ENCODE assay signal across 11 cellular contexts in the genomic region with DNA sequence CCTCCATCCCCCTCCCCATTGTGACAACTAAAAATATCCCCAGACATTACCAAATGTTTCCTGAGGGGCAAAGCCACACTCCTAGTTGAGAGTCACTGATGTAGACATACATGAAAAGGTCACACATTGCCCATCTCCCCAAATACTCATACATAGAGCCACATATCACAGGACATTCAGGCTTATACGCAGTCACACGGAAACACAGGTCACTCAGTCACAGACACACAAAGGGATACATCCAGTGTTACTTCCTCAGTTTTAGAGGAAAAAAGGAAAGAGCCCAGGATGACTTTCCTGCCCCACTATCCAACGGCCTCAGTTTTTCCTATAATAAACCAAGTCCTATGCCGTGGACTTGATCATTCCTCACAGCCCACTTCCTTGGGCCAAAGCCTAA. TPM values are rescaled to one million over a fixed set of nuclear protein-coding genes. Genes with fewer than 3 reads are reported as not detected.
DNase-seq lines count a peak whose midpoint lies in the region; ATAC-seq and TF ChIP-seq lines count a peak whose summit lies in the region.
"Had no signal": no experiment of that assay in that cellular context is flagged by ENCODE, and none has a peak within 500 bp of the region (broad histone marks: within the 10 kb centered on the region; RNA-seq: fewer than 3 reads in every experiment).

No MANE protein-coding gene starts in this region.

- H3K4me2 ChIP-seq in PC-9, result peak overlapping the region; percentile 98

- H3K9me3 ChIP-seq in ES-I3 (ENCODE audit: control insufficient read depth, insufficient read depth, low read length), result no peaks in the 10 kb centered on the region
- no peaks in the 10 kb centered on the region for H3K9me3 ChIP-seq in PC-9 (ENCODE audit: insufficient read depth, low read depth)
- no peaks in the 10 kb centered on the region for H3K9me3 ChIP-seq in esophagus (ENCODE audit: control insufficient read depth in 2 of 2, insufficient read depth in 1 of 2, low read depth in 1 of 2, low read length in 1 of 2)
- H3K9me3 ChIP-seq: heart left ventricle had no signal

- H3K4me3 Mint-ChIP-seq in progenitor cell of endocrine pancreas (ENCODE audit: low read depth), result peak overlapping the region; percentile 90

- H3K36me3 ChIP-seq in ES-I3 (ENCODE audit: insufficient read depth, low read length), result peaks cover 11% of the 10 kb centered on the region; the same call in 1 of the 2 replicates
- no peaks in the 10 kb centered on the region for H3K36me3 ChIP-seq in PC-9 (ENCODE audit: low read depth)
- H3K36me3 ChIP-seq in esophagus (ENCODE audit: control insufficient read depth in 2 of 2, insufficient read depth in 2 of 2, low read length in 1 of 2), result peaks cover 0 to 7% of the 10 kb centered on the region in 2 donors

- no peaks in the 10 kb centered on the region for H3K9me3 Mint-ChIP-seq in progenitor cell of endocrine pancreas (ENCODE audit: low read depth)

- peaks cover 7% of the 10 kb centered on the region for H3K36me3 Mint-ChIP-seq in progenitor cell of endocrine pancreas (ENCODE audit: insufficient read depth)

- H3K4me1 ChIP-seq in ES-I3 (ENCODE audit: insufficient read depth, low read length) (peaks cover 15% of the 10 kb centered on the region), PC-9 (replicated peaks; ENCODE audit: insufficient read depth) (peaks cover 45% of the 10 kb centered on the region), esophagus (ENCODE audit: control insufficient read depth in 2 of 2, insufficient read depth in 2 of 2, low read length in 1 of 2) (peaks cover 4 to 17% of the 10 kb centered on the region in 2 donors)

- peaks cover 62% of the 10 kb centered on the region for H3F3A ChIP-seq in PC-9 (ENCODE audit: insufficient read depth, low read depth)

- H3K27me3 Mint-ChIP-seq in progenitor cell of endocrine pancreas, result no peaks in the 10 kb centered on the region

- H3K4me3 ChIP-seq in PC-9 (peak overlapping the region; percentile 91; the same call in 1 of the 2 replicates), esophagus (ENCODE audit: low read depth in 1 of 2, low read length in 2 of 2) (no peak overlapping the region)

- no peaks in the 10 kb centered on the region for H3K9me2 ChIP-seq in PC-9 (ENCODE audit: insufficient read depth)

- H3K27ac Mint-ChIP-seq in progenitor cell of endocrine pancreas, result peak overlapping the region; percentile 77

- CTCF ChIA-PET in PC-9 (lab: Charles Lee), result no interaction called here

- H3K4me1 Mint-ChIP-seq in progenitor cell of endocrine pancreas (ENCODE audit: low read depth), result peaks cover 45% of the 10 kb centered on the region

- intact Hi-C loops in PC-9 (cut with micrococcal nuclease; ENCODE audit: unreplicated experiment), result loop anchor here (5.0 to 10.0 kb wide), 3 partner anchors 311 to 427 kb away; a partner anchor contains a TSS

- 73 to 76% methylated on average over 4 of the region's 4 CpGs for WGBS in esophagus, 2 donors

- ATAC-seq in GM21381 (IDR thresholded peaks at IDR 0.05; ENCODE audit: unreplicated experiment), result no peak
- ATAC-seq: heart left ventricle had no signal

- H3K79me2 ChIP-seq in PC-9 (ENCODE audit: low read depth), result peaks cover 60% of the 10 kb centered on the region

- no TSS peak for BruUV-seq in PC-9 (replicated peaks; lab: Mats Ljungman, UMichigan)

- DNase-seq in PC-9 (no peak), progenitor cell of endocrine pancreas (ENCODE audit: low spot score, unreplicated experiment) (no peak), amygdala (lab: John Stamatoyannopoulos, UW) (no peak), NCI-H1092 (lab: John Stamatoyannopoulos, UW) (no peak), Kasumi-1 (lab: John Stamatoyannopoulos, UW) (no peak)
- DNase-seq: heart left ventricle; NCI-H748 treated with DMSO at 0.1 percent for 48 hours; stimulated activated CD4-positive, alpha-beta T cell treated with anti-CD3 and anti-CD28 coated beads, Interleukin-4, amount 100 ng/mL, for 4 hours had no signal

- peaks cover 10% of the 10 kb centered on the region for H4K20me1 ChIP-seq in PC-9 (ENCODE audit: insufficient read depth)

- H3K27me3 ChIP-seq in PC-9 (ENCODE audit: insufficient read depth, low read depth) (no peaks in the 10 kb centered on the region), esophagus (ENCODE audit: control insufficient read depth in 1 of 2, insufficient read depth in 2 of 2, low read length in 2 of 2) (no peaks in the 10 kb centered on the region)
- H3K27me3 ChIP-seq: heart left ventricle had no signal

- H3K27ac ChIP-seq in PC-9 (no peak overlapping the region), esophagus (ENCODE audit: low read depth in 2 of 2, low read length in 1 of 2) (peak overlapping the region; percentile 90 to 99)

- POLR2A ChIA-PET in PC-9 (lab: Charles Lee; ENCODE audit: unreplicated experiment), result no interaction called here

- TF ChIP-seq CTCF in PC-9 (conservative IDR thresholded peaks at IDR 0.05), result no peak
- TF ChIP-seq CTCF in progenitor cell of endocrine pancreas (IDR thresholded peaks at IDR 0.05; ENCODE audit: unreplicated experiment), result no peak

- peak overlapping the region; percentile 93 for H3K9ac ChIP-seq in ES-I3 (ENCODE audit: low read depth, low read length)

- no peak overlapping the region for H2AFZ ChIP-seq in PC-9

RNA-seq across cellular contexts. Expression of a gene that starts 1.9 kb away (rescaled TPM):
- total RNA-seq in PC-9 (2021) (141 and 164 TPM in 2 replicates), progenitor cell of endocrine pancreas (70.6 and 75.4 TPM in 2 replicates)
- 10 to 100 TPM; 29.0 to 51.2 TPM for polyA plus RNA-seq in esophagus

RNA-seq across cellular contexts. Expression of a gene that starts 3.0 kb away (rescaled TPM):
- 44.5 and 63.6 TPM in 2 replicates for total RNA-seq in PC-9 (2021)
- polyA plus RNA-seq in esophagus, result 10 to 100 TPM; 17.0 to 36.8 TPM
- total RNA-seq in progenitor cell of endocrine pancreas, result 40.9 and 41.9 TPM in 2 replicates

RNA-seq across cellular contexts. Expression of a gene that starts 6.3 kb away (rescaled TPM):
- total RNA-seq in PC-9 (2021) (23.4 and 25.9 TPM in 2 replicates), progenitor cell of endocrine pancreas (36.6 and 41.7 TPM in 2 replicates)
- polyA plus RNA-seq in esophagus, result 10 to 100 TPM in 1 of 2 donors, 1 to 10 TPM in 1; 9.4 to 10.0 TPM

RNA-seq across cellular contexts. Expression of a gene that starts 14.9 kb away (rescaled TPM):
- 41.3 and 52.7 TPM in 2 replicates for total RNA-seq in PC-9 (2021)
- 10 to 100 TPM; 14.7 to 31.6 TPM for polyA plus RNA-seq in esophagus
- 84.7 and 93.4 TPM in 2 replicates for total RNA-seq in progenitor cell of endocrine pancreas

RNA-seq across cellular contexts. Expression of a gene that starts 16.1 kb away (rescaled TPM):
- total RNA-seq in PC-9 (2021) (106 and 108 TPM in 2 replicates), progenitor cell of endocrine pancreas (75.0 and 76.5 TPM in 2 replicates)
- polyA plus RNA-seq in esophagus, result 100 to 1,000 TPM in 1 of 2 donors, 10 to 100 TPM in 1; 79.1 to 134 TPM
